In the genomic region with DNA sequence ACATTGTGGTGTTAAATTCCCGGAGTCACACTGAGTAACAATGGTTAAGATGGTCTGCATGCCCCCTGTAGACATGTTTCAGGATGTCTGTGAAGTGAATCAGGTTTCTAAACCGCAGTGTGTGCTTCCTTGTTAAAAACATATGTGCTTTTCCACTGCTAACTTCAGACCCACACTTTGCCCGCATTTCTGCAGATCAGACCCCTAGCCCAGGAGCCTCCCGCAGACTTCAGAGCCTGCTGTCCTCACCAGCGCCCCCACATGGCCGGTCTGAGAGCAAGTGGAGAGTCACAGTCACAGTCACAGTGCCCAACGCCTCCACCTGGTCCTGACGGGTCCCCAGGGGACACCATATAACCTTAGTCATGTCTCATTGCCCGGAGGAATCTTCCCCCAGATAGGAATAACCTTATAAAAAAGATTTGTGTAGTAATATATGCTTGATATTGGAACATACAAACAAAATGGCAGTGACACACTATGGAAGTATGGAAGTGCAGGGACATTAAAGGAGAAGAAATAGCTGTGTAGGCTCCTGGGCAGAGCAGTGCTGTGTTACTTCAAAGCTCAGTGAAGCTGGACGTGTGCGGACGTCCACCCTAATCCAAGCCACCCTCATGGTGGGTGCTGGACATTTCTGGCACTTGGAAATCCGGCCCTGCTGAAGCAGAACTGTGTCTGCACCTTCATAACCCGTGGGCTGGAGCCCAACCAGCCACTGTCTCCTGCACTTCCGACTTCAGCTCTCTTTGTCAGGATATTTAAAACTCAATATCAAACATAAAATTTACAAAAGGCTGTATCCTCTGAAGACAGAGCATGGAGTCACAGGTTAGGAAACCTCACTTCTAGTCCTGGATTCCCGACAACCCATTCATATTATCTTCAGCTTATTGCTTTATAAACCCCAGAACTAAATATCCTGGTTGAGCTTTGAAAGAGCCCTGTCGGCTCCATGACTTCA, we compare ENCODE assay signal across 10 cellular contexts. TPM values are rescaled to one million over a fixed set of nuclear protein-coding genes. Genes with fewer than 3 reads are reported as not detected.
DNase-seq lines count a peak whose midpoint lies in the region; ATAC-seq and TF ChIP-seq lines count a peak whose summit lies in the region.
"Had no signal": no experiment of that assay in that cellular context is flagged by ENCODE, and none has a peak within 500 bp of the region (broad histone marks: within the 10 kb centered on the region; RNA-seq: fewer than 3 reads in every experiment).

No MANE protein-coding gene starts in this region.

- H3K27me3 ChIP-seq in Panc1 (ENCODE audit: control insufficient read depth, insufficient read depth, low read length) (no peaks in the 10 kb centered on the region), psoas muscle (ENCODE audit: insufficient read depth in 3 of 3, low read length in 2 of 3) (no peaks in the 10 kb centered on the region)

- CTCF ChIA-PET in Panc1 (lab: Charles Lee): interaction anchor here (1.1 kb wide), 1 partner anchor 23 kb away, joined by 4 read pairs; no protein-coding TSS in a partner anchor

- intact Hi-C loops in Panc1 (cut with micrococcal nuclease; ENCODE audit: unreplicated experiment): no loop called here
- intact Hi-C loops in psoas muscle (cut with DNase I): no loop called here

- DNase-seq in NCI-H82 (lab: John Stamatoyannopoulos, UW): peak; percentile 30
- DNase-seq in NCI-H82 treated with DMSO at 0.1 percent for 48 hours (lab: John Stamatoyannopoulos, UW; ENCODE audit: unreplicated experiment): no peak
- DNase-seq in Panc1 (ENCODE audit: low read depth, low spot score): no peak
- DNase-seq in epithelial cell of esophagus (ENCODE audit: low read depth): no peak
- peak; percentile 84 for DNase-seq in skeletal muscle cell (ENCODE audit: low read depth)
- DNase-seq in psoas muscle: no peak

- WGBS in psoas muscle, 3 donors: 62 to 65% (median 64%) methylated on average over 17 of the region's 17 CpGs

- H3K4me3 ChIP-seq in Panc1 (ENCODE audit: low read depth in 2 of 2, low read length in 2 of 2) (no peak overlapping the region), epithelial cell of esophagus (ENCODE audit: low read length) (no peak overlapping the region), skeletal muscle cell (ENCODE audit: low read depth, low read length) (no peak overlapping the region), psoas muscle (no peak overlapping the region)

- ATAC-seq in Panc1: peak; percentile 70
- ATAC-seq in HG03108 (IDR thresholded peaks at IDR 0.05; ENCODE audit: unreplicated experiment): no peak
- no peak for ATAC-seq in psoas muscle
- ATAC-seq in GM18505 (IDR thresholded peaks at IDR 0.05; ENCODE audit: unreplicated experiment): no peak

- H3K9me3 ChIP-seq in Panc1 (ENCODE audit: control insufficient read depth, insufficient read depth, low read depth, low read length): no peaks in the 10 kb centered on the region
- H3K9me3 ChIP-seq in psoas muscle: no peaks in the 10 kb centered on the region

- in situ Hi-C loops in Panc1 (cut with HindIII; ENCODE audit: low pct_unique_long_range_greater_than_20kb, low sequenced_read_pairs): no loop called here

- POLR2A ChIA-PET in Panc1 (lab: Charles Lee): interaction anchor here (0.6 kb wide), 1 partner anchor 31 kb away, joined by 6 read pairs; no protein-coding TSS in a partner anchor

- H3K4me1 ChIP-seq in Panc1 (ENCODE audit: control insufficient read depth, insufficient read depth, low read length) (no peaks in the 10 kb centered on the region), psoas muscle (peaks cover 16% of the 10 kb centered on the region)

- no peak for TF ChIP-seq POLR2A in GM18505 (IDR thresholded peaks at IDR 0.05; ENCODE audit: borderline replicate concordance, extremely low read depth, insufficient read depth, insufficient read length)

- H3K27ac ChIP-seq in Panc1 (ENCODE audit: low read length): no peak overlapping the region
- H3K27ac ChIP-seq in psoas muscle: no peak overlapping the region

- no TSS peak for BruUV-seq in Panc1 (replicated peaks; lab: Mats Ljungman, UMichigan)

- TF ChIP-seq CTCF in Panc1 (IDR thresholded peaks at IDR 0.05) (peak; percentile 83), epithelial cell of esophagus (IDR thresholded peaks at IDR 0.05; ENCODE audit: insufficient read depth, low read depth, low read length, missing control alignments) (peak; percentile 54), psoas muscle (IDR thresholded peaks at IDR 0.05) (no peak)

- H3K36me3 ChIP-seq in Panc1 (ENCODE audit: control insufficient read depth, insufficient read depth, low read length): no peaks in the 10 kb centered on the region
- no peaks in the 10 kb centered on the region for H3K36me3 ChIP-seq in psoas muscle (ENCODE audit: insufficient read depth in 1 of 2, low read depth in 1 of 2)

RNA-seq across cellular contexts. Expression of a gene that starts 29.0 kb away (rescaled TPM):
- total RNA-seq in Panc1 (2021; ENCODE audit: unreplicated experiment): 28.5 TPM
- polyA plus RNA-seq in Panc1 (2012; ENCODE audit: insufficient read length): 31.6 TPM
- 1 to 10 TPM; 1.2 to 3.3 (median 2.0) TPM for total RNA-seq in psoas muscle
- 1 to 10 TPM in 2 of 3 donors, under 1 TPM in 1; 0.23 to 4.6 (median 1.1) TPM for polyA plus RNA-seq in psoas muscle

RNA-seq across cellular contexts. Expression of a gene that starts 40.3 kb away (rescaled TPM):
- total RNA-seq in Panc1 (2021; ENCODE audit: unreplicated experiment) (55.0 TPM), psoas muscle (10 to 100 TPM in 1 of 4 donors, 1 to 10 TPM in 3; 7.2 to 25.6 (median 8.6) TPM)
- polyA plus RNA-seq in Panc1 (2012; ENCODE audit: insufficient read length): 52.8 TPM
- polyA plus RNA-seq in psoas muscle: 100 to 1,000 TPM in 1 of 3 donors, 10 to 100 TPM in 1, 1 to 10 TPM in 1; 6.2 to 118 (median 12.3) TPM

RNA-seq across cellular contexts. Expression of a gene that starts 43.3 kb away (rescaled TPM):
- total RNA-seq in Panc1 (2021; ENCODE audit: unreplicated experiment): 134 TPM
- 123 TPM for polyA plus RNA-seq in Panc1 (2012; ENCODE audit: insufficient read length)
- 100 to 1,000 TPM in 3 of 4 donors, 10 to 100 TPM in 1; 95.9 to 222 (median 114) TPM for total RNA-seq in psoas muscle
- polyA plus RNA-seq in psoas muscle: 100 to 1,000 TPM in 2 of 3 donors, 10 to 100 TPM in 1; 73.7 to 742 (median 120) TPM

RNA-seq across cellular contexts. Expression of a gene that starts 55.7 kb away (rescaled TPM):
- total RNA-seq in Panc1 (2021; ENCODE audit: unreplicated experiment): 2.0 TPM
- 1.4 TPM for polyA plus RNA-seq in Panc1 (2012; ENCODE audit: insufficient read length)
- under 1 TPM; 0.21 to 0.74 (median 0.56) TPM for total RNA-seq in psoas muscle
- 1 to 10 TPM in 1 of 3 donors, under 1 TPM in 2; 0.04 to 1.4 (median 0.07) TPM for polyA plus RNA-seq in psoas muscle
- polyA plus RNA-seq: CD8-positive, alpha-beta memory T cell; IgD-negative memory B cell had no signal

Comparison
In these comparisons a context has a peak if more than half of its experiments do, and no peak if none do; other contexts are left out.
1. DNase-seq: peak in NCI-H82 (single experiment) and skeletal muscle cell (single experiment); none in NCI-H82 treated with DMSO at 0.1 percent for 48 hours (single experiment), Panc1 (single experiment), epithelial cell of esophagus (single experiment) and psoas muscle (0 of 2).